In genomic region chr11:112226062-112226921, GRCh38 we compare ENCODE assay signal across 1 cellular context.
TF ChIP-seq lines count a peak whose summit lies in the region.

TSS of gene PTS (plus strand) at chr11:112226428. CDS start at chr11:112226444, 16 bp downstream.

TF ChIP-seq in HepG2, 621 proteins besides CTCF, POLR2A, EP300 and RAD21 (continued from another document and continues in another):
- TF ChIP-seq ZNF800 (CRISPR knock-in tag; IDR thresholded peaks at IDR 0.05) (peak; percentile 37; the same call in 1 of the 2 replicates), PHB2 (IDR thresholded peaks at IDR 0.05; ENCODE audit: partially characterized antibody) (no peak), FLYWCH1 (CRISPR knock-in tag; IDR thresholded peaks at IDR 0.05) (no peak), ZNF709 (CRISPR knock-in tag; IDR thresholded peaks at IDR 0.05) (0 out of 2 replicates have a peak, but pooled peaks have one; percentile 75), ZHX2 (IDR thresholded peaks at IDR 0.05; ENCODE audit: low read depth) (peak; percentile 25; the same call in 1 of the 2 replicates), ZHX2 (CRISPR knock-in tag; IDR thresholded peaks at IDR 0.05; ENCODE audit: borderline replicate concordance) (no peak), EHMT2 (IDR thresholded peaks at IDR 0.05; ENCODE audit: borderline replicate concordance, low read depth, low read length) (no peak), NCOA5 (CRISPR knock-in tag; IDR thresholded peaks at IDR 0.05) (no peak), ZNF331 (CRISPR knock-in tag; IDR thresholded peaks at IDR 0.05) (peak; percentile 70), SP140L (CRISPR knock-in tag; IDR thresholded peaks at IDR 0.05; ENCODE audit: borderline replicate concordance) (no peak), MIXL1 (CRISPR knock-in tag; IDR thresholded peaks at IDR 0.05) (0 out of 2 replicates have a peak, but pooled peaks have one; percentile 5), MZF1 (CRISPR knock-in tag; IDR thresholded peaks at IDR 0.05; ENCODE audit: borderline replicate concordance) (no peak), ZFP91 (CRISPR knock-in tag; IDR thresholded peaks at IDR 0.05; ENCODE audit: borderline replicate concordance) (peak; percentile 84; the same call in 1 of the 2 replicates), SP4 (CRISPR knock-in tag; IDR thresholded peaks at IDR 0.05) (peak; percentile 69; the same call in 1 of the 2 replicates), ZC3H13 (CRISPR knock-in tag; IDR thresholded peaks at IDR 0.05) (no peak), ZNF441 (CRISPR knock-in tag; IDR thresholded peaks at IDR 0.05; ENCODE audit: borderline replicate concordance) (no peak; the same call in none of the 2 replicates), TP53 (CRISPR knock-in tag; conservative IDR thresholded peaks at IDR 0.05) (no peak), TEAD2 (CRISPR knock-in tag; IDR thresholded peaks at IDR 0.05) (no peak), MEF2D (CRISPR knock-in tag; IDR thresholded peaks at IDR 0.05) (no peak; the same call in 1 of the 2 replicates), ZNF609 (CRISPR knock-in tag; IDR thresholded peaks at IDR 0.05; ENCODE audit: borderline replicate concordance) (peak; percentile 25; the same call in 1 of the 2 replicates), SKIL (CRISPR knock-in tag; IDR thresholded peaks at IDR 0.05; ENCODE audit: borderline replicate concordance) (no peak), THAP9 (CRISPR knock-in tag; IDR thresholded peaks at IDR 0.05; ENCODE audit: borderline replicate concordance) (peak; percentile 16; the same call in 1 of the 2 replicates), ZNF749 (CRISPR knock-in tag; IDR thresholded peaks at IDR 0.05; ENCODE audit: borderline replicate concordance) (no peak), ZNF839 (CRISPR knock-in tag; IDR thresholded peaks at IDR 0.05; ENCODE audit: borderline replicate concordance) (peak; percentile 79; the same call in 1 of the 2 replicates), ZNF580 (CRISPR knock-in tag; IDR thresholded peaks at IDR 0.05; ENCODE audit: borderline replicate concordance, low read depth) (0 out of 2 replicates have a peak, but pooled peaks have one; percentile 28), SMAD3 (CRISPR knock-in tag; IDR thresholded peaks at IDR 0.05) (peak; percentile 79; the same call in 1 of the 2 replicates), MTA1 (CRISPR knock-in tag; IDR thresholded peaks at IDR 0.05; ENCODE audit: borderline replicate concordance) (no peak), FOXC1 (CRISPR knock-in tag; IDR thresholded peaks at IDR 0.05; ENCODE audit: borderline replicate concordance) (peak; percentile 63; the same call in 1 of the 2 replicates), MED8 (CRISPR knock-in tag; IDR thresholded peaks at IDR 0.05; ENCODE audit: insufficient replicate concordance) (no peak), ZNF383 (CRISPR knock-in tag; IDR thresholded peaks at IDR 0.05; ENCODE audit: borderline replicate concordance) (no peak), ZNF777 (CRISPR knock-in tag; IDR thresholded peaks at IDR 0.05) (peak; percentile 72; the same call in 1 of the 2 replicates), CSRNP2 (CRISPR knock-in tag; conservative IDR thresholded peaks at IDR 0.05; ENCODE audit: low read depth) (no peak), HOXA5 (CRISPR knock-in tag; IDR thresholded peaks at IDR 0.05) (no peak; the same call in 1 of the 2 replicates), ZNF747 (CRISPR knock-in tag; IDR thresholded peaks at IDR 0.05; ENCODE audit: borderline replicate concordance) (peak; percentile 59; the same call in 1 of the 2 replicates), ZFP41 (CRISPR knock-in tag; IDR thresholded peaks at IDR 0.05; ENCODE audit: borderline replicate concordance) (peak; percentile 74; the same call in 1 of the 2 replicates)
